Comparison of ENCODE assay signal across 34 cellular contexts in the genomic region with DNA sequence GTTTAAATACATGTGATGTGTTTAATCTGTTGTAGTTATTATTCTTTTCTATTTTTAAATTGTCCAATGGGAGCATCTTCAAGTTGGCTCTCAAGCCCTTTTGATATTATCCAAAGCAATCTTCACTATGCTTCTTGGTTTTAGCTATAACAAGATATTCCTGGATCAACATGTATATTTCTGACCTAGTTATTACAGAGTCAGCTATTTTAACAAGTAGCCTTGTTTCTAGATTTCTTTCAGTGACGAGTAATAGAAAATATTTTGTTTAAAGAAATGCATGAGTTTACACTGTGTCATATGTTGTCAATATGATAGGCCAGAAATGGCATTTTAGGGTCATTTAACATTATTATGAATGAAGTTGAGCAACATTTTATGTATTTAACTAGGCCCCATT.
DNase-seq lines count a peak whose midpoint lies in the region; ATAC-seq, FAIRE-seq and TF ChIP-seq lines count a peak whose summit lies in the region.
"Had no signal": no experiment of that assay in that cellular context is flagged by ENCODE, and none has a peak within 500 bp of the region (broad histone marks: within the 10 kb centered on the region; RNA-seq: fewer than 3 reads in every experiment).

No MANE protein-coding gene starts in this region.

- no peak overlapping the region for H4K8ac ChIP-seq in IMR-90 (ENCODE audit: low read depth in 2 of 2, low read length in 2 of 2)

- H3K9me1 ChIP-seq in IMR-90 (ENCODE audit: insufficient read depth, low read length), result no peaks in the 10 kb centered on the region
- H3K9me1 ChIP-seq in K562 (ENCODE audit: control insufficient read depth, insufficient read depth, low read length), result no peaks in the 10 kb centered on the region

- H3K9me3 ChIP-seq in HepG2 (ENCODE audit: low read length), result peaks cover 62% of the 10 kb centered on the region
- no peaks in the 10 kb centered on the region for H3K9me3 ChIP-seq in right lobe of liver
- H3K9me3 ChIP-seq in A549, result no peaks in the 10 kb centered on the region; the same call in 2 of the 3 replicates
- H3K9me3 ChIP-seq in IMR-90 (ENCODE audit: control insufficient read depth, insufficient read depth, low read length), result peaks cover 14% of the 10 kb centered on the region
- H3K9me3 ChIP-seq in K562 (replicated peaks; ENCODE audit: control insufficient read depth, insufficient read depth, low read depth, low read length), result no peaks in the 10 kb centered on the region
- H3K9me3 ChIP-seq: BE2C had no signal

- TF ChIP-seq RAD21 in HepG2 (CRISPR knock-in tag; IDR thresholded peaks at IDR 0.05) (no peak), A549 (conservative IDR thresholded peaks at IDR 0.05 in 1 of 2, IDR thresholded peaks at IDR 0.05 in 1 of 2) (no peak), IMR-90 (IDR thresholded peaks at IDR 0.05; ENCODE audit: low read length) (no peak), K562 (CRISPR knock-in tag; conservative IDR thresholded peaks at IDR 0.05 in 1 of 2, IDR thresholded peaks at IDR 0.05 in 1 of 2) (no peak)

- H2AK5ac ChIP-seq in IMR-90 (ENCODE audit: low read depth, low read length), result no peak overlapping the region

- H3K4me2 ChIP-seq in HepG2 (ENCODE audit: low read depth, low read length), result no peak overlapping the region
- no peak overlapping the region for H3K4me2 ChIP-seq in A549
- no peak overlapping the region for H3K4me2 ChIP-seq in IMR-90 (ENCODE audit: low read depth, low read length)
- no peak overlapping the region for H3K4me2 ChIP-seq in K562 (ENCODE audit: insufficient read depth, low read length)
- H3K4me2 ChIP-seq: BLaER1; BLaER1 treated with 17β-estradiol and CSF1 and Interleukin-3, amounts not matched to agents 10 nM and 100 nM had no signal

- H3K18ac ChIP-seq in IMR-90 (ENCODE audit: low read depth, low read length), result no peak overlapping the region

- H3K27me3 ChIP-seq in HepG2 (ENCODE audit: control insufficient read depth in 1 of 2, insufficient read depth in 2 of 2, low read length in 2 of 2) (no peaks in the 10 kb centered on the region), right lobe of liver (no peaks in the 10 kb centered on the region), IMR-90 (ENCODE audit: control insufficient read depth, insufficient read depth, low read length) (no peaks in the 10 kb centered on the region), K562 (ENCODE audit: control insufficient read depth in 2 of 2, insufficient read depth in 2 of 2, low read length in 2 of 2) (no peaks in the 10 kb centered on the region)
- H3K27me3 ChIP-seq: BE2C; BLaER1; BLaER1 treated with 17β-estradiol and CSF1 and Interleukin-3, amounts not matched to agents 10 nM and 100 nM had no signal

- no peak overlapping the region for H3K14ac ChIP-seq in IMR-90 (replicated peaks; ENCODE audit: low read depth, low read length)

- TF ChIP-seq POLR2A in HepG2 (IDR thresholded peaks at IDR 0.05; ENCODE audit: insufficient read depth in 1 of 2, low read depth in 2 of 2, low read length in 2 of 2) (no peak), right lobe of liver (IDR thresholded peaks at IDR 0.05) (no peak), A549 (IDR thresholded peaks at IDR 0.05; ENCODE audit: low read length) (no peak), IMR-90 (IDR thresholded peaks at IDR 0.05; ENCODE audit: low read depth, low read length) (no peak), K562 (conservative IDR thresholded peaks at IDR 0.05) (no peak)

- CTCF ChIA-PET in HepG2 (lab: Yijun Ruan, JAX; ENCODE audit: low intra/inter-chr PET ratio, low total read pairs) (no interaction called here), A549 (lab: Yijun Ruan, JAX) (no interaction called here), IMR-90 (lab: Yijun Ruan, JAX) (no interaction called here), K562 (lab: Yijun Ruan, JAX; ENCODE audit: low intra/inter-chr PET ratio) (no interaction called here)

- TF ChIP-seq CTCF in HepG2 (CRISPR knock-in tag; IDR thresholded peaks at IDR 0.05) (no peak), right lobe of liver (IDR thresholded peaks at IDR 0.05) (no peak), A549 (IDR thresholded peaks at IDR 0.05) (no peak), IMR-90 (conservative IDR thresholded peaks at IDR 0.05; ENCODE audit: low read depth, low read length) (no peak), K562 (IDR thresholded peaks at IDR 0.05 in 2 of 3, conservative IDR thresholded peaks at IDR 0.05 in 1 of 3; ENCODE audit: insufficient read depth in 2 of 3, low read depth in 1 of 3, low read length in 3 of 3) (no peak)

- no peak for ATAC-seq in HepG2
- ATAC-seq in right lobe of liver, result no peak
- no peak for ATAC-seq in A549
- no peak for ATAC-seq in IMR-90 (ENCODE audit: low read depth)
- no peak for ATAC-seq in K562
- ATAC-seq in HG03280 (IDR thresholded peaks at IDR 0.05; ENCODE audit: unreplicated experiment), result no peak
- ATAC-seq in HG02798 (IDR thresholded peaks at IDR 0.05; ENCODE audit: poor library complexity, unreplicated experiment), result no peak
- ATAC-seq: CD8-positive, alpha-beta T cell had no signal

- H3K79me2 ChIP-seq in HepG2 (ENCODE audit: insufficient read depth, low read length), result no peaks in the 10 kb centered on the region
- H3K79me2 ChIP-seq in K562 (ENCODE audit: control insufficient read depth, insufficient read depth, low read length), result no peaks in the 10 kb centered on the region

- H3K4me1 ChIP-seq in HepG2 (ENCODE audit: insufficient read depth, low read length) (no peaks in the 10 kb centered on the region), right lobe of liver (no peaks in the 10 kb centered on the region), A549 (no peaks in the 10 kb centered on the region), IMR-90 (ENCODE audit: control insufficient read depth, insufficient read depth, low read length) (no peaks in the 10 kb centered on the region), K562 (replicated peaks in 1 of 2; ENCODE audit: control insufficient read depth in 2 of 2, insufficient read depth in 2 of 2, low read length in 2 of 2) (no peaks in the 10 kb centered on the region)
- H3K4me1 ChIP-seq: BE2C; BLaER1; BLaER1 treated with 17β-estradiol and CSF1 and Interleukin-3, amounts not matched to agents 10 nM and 100 nM had no signal

- in situ Hi-C loops in HepG2 (cut with HindIII; ENCODE audit: extremely low pct_ligation_motif_present, low pct_unique_long_range_greater_than_20kb) (no loop called here), IMR-90 (cut with MboI; ENCODE audit: low sequenced_read_pairs) (no loop called here), K562 (cut with MboI) (no loop called here)

- FAIRE-seq in HepG2 (lab: Jason Lieb, UNC), result no peak
- FAIRE-seq in A549 (lab: Jason Lieb, UNC), result no peak
- FAIRE-seq in K562 (lab: Jason Lieb, UNC), result no peak
- FAIRE-seq: A204.1, D721Med had no signal

- DNase-seq in HepG2 (ENCODE audit: low spot score) (no peak), right lobe of liver (no peak), A549 (ENCODE audit: low read depth in 1 of 2, low spot score in 1 of 2) (no peak), IMR-90 (no peak), K562 (ENCODE audit: extremely low read depth in 1 of 4, low spot score in 3 of 4) (no peak), NOMO-1 treated with dmso at 0.1 percent for 144 hours (lab: John Stamatoyannopoulos, UW; ENCODE audit: unreplicated experiment) (no peak)
- DNase-seq: 8988T; ACHN; AML-193; BE2C; C1 segment of cervical spinal cord; Caco-2; Calu3; CD4-positive, alpha-beta memory T cell; CD4-positive, alpha-beta T cell; CD4-positive, CD25-positive, alpha-beta regulatory T cell; CD8-positive, alpha-beta memory T cell; CD8-positive, alpha-beta T cell; COR-L47; DMS 273 treated with DMSO at 0.1 percent for 48 hours; DMS153; DMS53; DMS79; DMS79 treated with DMSO at 0.1 percent for 48 hours; DND-41; EL had no signal

- H2BK120ac ChIP-seq in IMR-90 (ENCODE audit: low read depth, low read length), result no peak overlapping the region

- TF ChIP-seq EP300 in HepG2 (IDR thresholded peaks at IDR 0.05; ENCODE audit: low read depth in 2 of 2, low read length in 2 of 2) (no peak), HepG2 (CRISPR knock-in tag; IDR thresholded peaks at IDR 0.05; ENCODE audit: borderline replicate concordance) (no peak), A549 (IDR thresholded peaks at IDR 0.05) (no peak), K562 (IDR thresholded peaks at IDR 0.05; ENCODE audit: low read length) (no peak)

- dilution Hi-C loops in IMR-90 (cut with HindIII; ENCODE audit: low sequenced_read_pairs, unreplicated experiment), result no loop called here

- H3K4me3 ChIP-seq in HepG2 (replicated peaks in 1 of 3; ENCODE audit: insufficient read depth in 1 of 3, low read depth in 2 of 3, low read length in 3 of 3), result no peak overlapping the region
- H3K4me3 ChIP-seq in right lobe of liver, result no peak overlapping the region
- no peak overlapping the region for H3K4me3 ChIP-seq in A549
- no peak overlapping the region for H3K4me3 ChIP-seq in IMR-90 (ENCODE audit: insufficient read depth, low read depth, low read length)
- H3K4me3 ChIP-seq in K562, result no peak overlapping the region
- H3K4me3 ChIP-seq: BLaER1; BLaER1 treated with 17β-estradiol and CSF1 and Interleukin-3, amounts not matched to agents 10 nM and 100 nM had no signal

- H4K5ac ChIP-seq in IMR-90 (ENCODE audit: low read depth, low read length), result no peak overlapping the region

- no peaks in the 10 kb centered on the region for H3K36me3 ChIP-seq in HepG2 (replicated peaks in 1 of 2; ENCODE audit: control insufficient read depth in 1 of 2, insufficient read depth in 2 of 2, low read length in 2 of 2)
- H3K36me3 ChIP-seq in right lobe of liver, result no peaks in the 10 kb centered on the region
- no peaks in the 10 kb centered on the region for H3K36me3 ChIP-seq in IMR-90 (ENCODE audit: control insufficient read depth, insufficient read depth, low read length)
- H3K36me3 ChIP-seq in K562 (ENCODE audit: control insufficient read depth, insufficient read depth, low read length), result no peaks in the 10 kb centered on the region
- H3K36me3 ChIP-seq: BE2C; BLaER1; BLaER1 treated with 17β-estradiol and CSF1 and Interleukin-3, amounts not matched to agents 10 nM and 100 nM had no signal

- no peak overlapping the region for H2BK20ac ChIP-seq in IMR-90 (ENCODE audit: low read depth, low read length)

- POLR2A ChIA-PET in HepG2 (lab: Yijun Ruan, JAX) (no interaction called here), A549 (lab: Yijun Ruan, JAX) (no interaction called here), IMR-90 (lab: Charles Lee; ENCODE audit: unreplicated experiment) (no interaction called here), K562 (lab: Yijun Ruan, JAX) (no interaction called here)

- H4K20me1 ChIP-seq in HepG2 (ENCODE audit: insufficient read depth, low read length) (no peaks in the 10 kb centered on the region), IMR-90 (ENCODE audit: insufficient read depth, low read length) (no peaks in the 10 kb centered on the region), K562 (replicated peaks; ENCODE audit: control insufficient read depth, insufficient read depth, low read length) (no peaks in the 10 kb centered on the region)
- H4K20me1 ChIP-seq: BLaER1; BLaER1 treated with 17β-estradiol and CSF1 and Interleukin-3, amounts not matched to agents 10 nM and 100 nM had no signal

- WGBS in HepG2 (ENCODE audit: low lambda C conversion rate), result 0% methylated on average over 1 of the region's 1 CpG
- WGBS in right lobe of liver (ENCODE audit: insufficient coverage, low coverage, low lambda C conversion rate, missing lambda C conversion rate), result 33% methylated on average over 1 of the region's 1 CpG
- 20% methylated on average over 1 of the region's 1 CpG for WGBS in A549 (ENCODE audit: missing lambda C conversion rate)
- 20% methylated on average over 1 of the region's 1 CpG; no CpG with 5 or more reads in 1 of the 2 experiments for WGBS in IMR-90 (ENCODE audit: extremely low coverage in 2 of 2, insufficient read length in 1 of 2), 2 experiments
- WGBS in K562 (ENCODE audit: insufficient coverage, low coverage, missing lambda C conversion rate), result 29% methylated on average over 1 of the region's 1 CpG

- H3K23ac ChIP-seq in IMR-90 (ENCODE audit: low read depth, low read length), result no peak overlapping the region

- no peak overlapping the region for H3K56ac ChIP-seq in IMR-90 (ENCODE audit: extremely low read depth, insufficient read depth, low read length)

- H2AFZ ChIP-seq in HepG2 (ENCODE audit: low read length) (no peak overlapping the region), IMR-90 (replicated peaks; ENCODE audit: low read length, poor library complexity) (no peak overlapping the region), K562 (ENCODE audit: low read depth, low read length) (no peak overlapping the region)

- no peak overlapping the region for H2BK5ac ChIP-seq in IMR-90 (ENCODE audit: low read depth, low read length, poor library complexity, severe bottlenecking)

- intact Hi-C loops in HepG2 (cut with micrococcal nuclease; ENCODE audit: unreplicated experiment) (no loop called here), right lobe of liver (cut with DNase I) (no loop called here), IMR-90 (cut with micrococcal nuclease) (no loop called here), K562 (cut with micrococcal nuclease) (no loop called here)

- no peak overlapping the region for H3K9ac ChIP-seq in HepG2 (ENCODE audit: insufficient read depth, low read depth, low read length)
- H3K9ac ChIP-seq in IMR-90 (ENCODE audit: low read depth, low read length), result no peak overlapping the region
- H3K9ac ChIP-seq in K562 (ENCODE audit: insufficient read depth in 1 of 2, low read depth in 2 of 2, low read length in 2 of 2), result no peak overlapping the region
- H3K9ac ChIP-seq: BLaER1; BLaER1 treated with 17β-estradiol and CSF1 and Interleukin-3, amounts not matched to agents 10 nM and 100 nM had no signal

- no peaks in the 10 kb centered on the region for H3K79me1 ChIP-seq in IMR-90 (ENCODE audit: low read depth in 1 of 2, low read length in 2 of 2)

- H3K27ac ChIP-seq in HepG2 (ENCODE audit: extremely low read length, insufficient read depth, low read length) (no peak overlapping the region), right lobe of liver (no peak overlapping the region), A549 (no peak overlapping the region), IMR-90 (ENCODE audit: insufficient read depth, low read length) (no peak overlapping the region), K562 (ENCODE audit: extremely low read depth, low read depth, low read length) (no peak overlapping the region)
- H3K27ac ChIP-seq: 22Rv1; BLaER1; BLaER1 treated with 17β-estradiol and CSF1 and Interleukin-3, amounts not matched to agents 10 nM and 100 nM; C4-2B had no signal

- no peak overlapping the region for H4K91ac ChIP-seq in IMR-90 (ENCODE audit: insufficient read depth, low read depth, low read length)

- no peak overlapping the region for H2BK15ac ChIP-seq in IMR-90 (ENCODE audit: low read depth, low read length)

- no peak overlapping the region for H2AK9ac ChIP-seq in IMR-90 (replicated peaks; ENCODE audit: low read depth, low read length, poor library complexity)

- no peak overlapping the region for H3K4ac ChIP-seq in IMR-90 (ENCODE audit: low read depth, low read length)

- BruUV-seq in HepG2 (replicated peaks; lab: Mats Ljungman, UMichigan) (no TSS peak), IMR-90 (replicated peaks; lab: Mats Ljungman, UMichigan) (no TSS peak), K562 (replicated peaks; lab: Mats Ljungman, UMichigan) (no TSS peak)
